28 cellular contexts compared by ENCODE assay signal in the genomic region with DNA sequence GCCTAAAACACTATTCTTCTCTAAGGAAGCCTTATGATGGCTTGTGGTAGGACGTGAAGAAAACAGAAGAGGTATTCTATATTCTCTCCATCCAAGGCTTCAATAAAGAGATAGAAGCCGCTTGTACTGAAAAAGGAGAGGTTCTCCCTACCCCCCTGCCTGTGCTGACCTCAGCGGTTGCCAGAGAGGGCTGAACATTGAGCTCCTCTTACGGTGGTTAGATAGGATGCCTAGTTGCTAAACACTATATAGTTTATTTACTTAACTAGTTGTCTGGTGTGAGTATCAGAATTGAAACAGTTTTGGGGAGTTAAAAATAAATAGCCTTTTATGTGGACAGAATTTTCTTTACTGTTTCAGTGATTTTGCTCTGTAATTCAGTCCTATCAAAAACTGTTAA.
"Had no signal": no experiment of that assay in that cellular context is flagged by ENCODE, and none has a peak within 500 bp of the region (broad histone marks: within the 10 kb centered on the region; RNA-seq: fewer than 3 reads in every experiment).

No MANE protein-coding gene starts in this region.

- H3K36me3 ChIP-seq: colonic mucosa, esophagus muscularis mucosa, esophagus squamous epithelium, gastrocnemius medialis, gastroesophageal sphincter, heart left ventricle, heart right ventricle had no signal

- H3K27ac ChIP-seq: colonic mucosa, coronary artery, dorsolateral prefrontal cortex, epithelial cell of prostate, esophagus muscularis mucosa, esophagus squamous epithelium, foreskin keratinocyte, gastrocnemius medialis, gastroesophageal sphincter, heart left ventricle had no signal

- H3K27me3 ChIP-seq: colonic mucosa, esophagus muscularis mucosa, esophagus squamous epithelium, gastrocnemius medialis, gastroesophageal sphincter, heart left ventricle, heart right ventricle had no signal

- H3K27ac Mint-ChIP-seq: dendritic cell treated with granulocyte-macrophage colony-stimulating factor and Interleukin-4, amounts not matched to agents 40 ng/mL and 50 ng/mL, for 4 days; effector memory CD8-positive, alpha-beta T cell; endodermal cell had no signal

- H3K9me3 Mint-ChIP-seq: dendritic cell treated with granulocyte-macrophage colony-stimulating factor and Interleukin-4, amounts not matched to agents 40 ng/mL and 50 ng/mL, for 4 days; endodermal cell had no signal

- DNase-seq: colonic mucosa; cortex of kidney; dermis blood vessel endothelial cell; dorsolateral prefrontal cortex; effector CD4-positive, alpha-beta T cell; effector CD8-positive, alpha-beta T cell; effector memory CD4-positive, alpha-beta T cell; effector memory CD8-positive, alpha-beta T cell; endodermal cell; erythroblast; esophagus squamous epithelium; foreskin fibroblast; foreskin keratinocyte; foreskin melanocyte; gastrocnemius medialis; glutamatergic neuron; head of caudate nucleus; heart left ventricle; heart right ventricle had no signal

- H3K4me3 Mint-ChIP-seq: dendritic cell treated with granulocyte-macrophage colony-stimulating factor and Interleukin-4, amounts not matched to agents 40 ng/mL and 50 ng/mL, for 4 days; effector memory CD8-positive, alpha-beta T cell; endodermal cell had no signal

- H3K27me3 Mint-ChIP-seq: dendritic cell treated with granulocyte-macrophage colony-stimulating factor and Interleukin-4, amounts not matched to agents 40 ng/mL and 50 ng/mL, for 4 days; effector memory CD8-positive, alpha-beta T cell had no signal

- H3K4me1 ChIP-seq: colonic mucosa, esophagus muscularis mucosa, esophagus squamous epithelium, foreskin keratinocyte, gastrocnemius medialis, gastroesophageal sphincter, heart left ventricle, heart right ventricle had no signal

- H3K4me3 ChIP-seq: colonic mucosa, coronary artery, dorsolateral prefrontal cortex, esophagus muscularis mucosa, esophagus squamous epithelium, gastrocnemius medialis, gastroesophageal sphincter, heart left ventricle, heart right ventricle had no signal

- ATAC-seq: effector memory CD8-positive, alpha-beta T cell; esophagus mucosa; foreskin keratinocyte; gastrocnemius medialis; gastroesophageal sphincter had no signal

- FAIRE-seq: colon, endothelial cell of umbilical vein, frontal cortex had no signal

- H3K9me3 ChIP-seq: colonic mucosa, esophagus muscularis mucosa, esophagus squamous epithelium, gastrocnemius medialis, gastroesophageal sphincter, heart left ventricle, heart right ventricle had no signal
